In the genomic region with DNA sequence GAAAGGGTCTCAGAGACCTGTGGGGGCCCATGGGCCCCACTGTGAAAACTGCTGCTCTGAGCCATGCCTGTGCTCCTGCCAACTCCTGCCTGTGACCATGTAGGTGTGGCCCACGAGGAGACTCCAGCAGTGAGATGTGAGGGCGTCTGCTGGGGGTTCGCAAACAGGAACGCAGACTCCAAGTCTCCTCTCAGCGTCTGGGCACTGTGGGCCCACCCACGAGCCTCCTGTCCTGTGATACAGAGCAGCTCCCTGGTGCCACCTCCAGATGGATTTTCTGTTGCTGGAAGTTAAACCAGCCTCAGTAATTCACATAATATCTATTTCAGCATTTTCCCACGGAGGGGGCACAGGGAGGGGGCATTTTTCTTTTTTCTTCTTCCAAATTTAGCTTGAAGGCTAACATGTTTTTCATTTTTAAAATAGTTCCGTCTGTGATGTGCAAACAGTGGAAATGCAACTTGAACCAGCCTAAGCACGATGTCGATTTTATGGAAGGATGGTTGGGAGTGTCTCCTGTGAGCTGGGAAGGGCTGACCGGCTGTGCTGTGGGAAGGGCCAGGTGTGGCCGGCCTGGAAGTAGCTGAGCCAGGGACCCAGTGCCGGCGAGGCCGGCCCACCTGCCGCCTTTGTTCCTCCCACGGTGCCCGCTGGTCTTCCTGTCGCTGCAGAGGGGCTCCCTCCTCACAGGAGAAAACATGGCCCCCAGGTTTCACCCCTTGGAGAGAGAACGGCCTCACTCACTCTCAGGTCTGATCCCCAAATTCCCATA, we compare ENCODE assay signal across 1 cellular context.
TF ChIP-seq lines count a peak whose summit lies in the region.

No MANE protein-coding gene starts in this region.

TF ChIP-seq in HepG2, 621 proteins besides CTCF, POLR2A, EP300 and RAD21:
- TF ChIP-seq, protein P1, sequence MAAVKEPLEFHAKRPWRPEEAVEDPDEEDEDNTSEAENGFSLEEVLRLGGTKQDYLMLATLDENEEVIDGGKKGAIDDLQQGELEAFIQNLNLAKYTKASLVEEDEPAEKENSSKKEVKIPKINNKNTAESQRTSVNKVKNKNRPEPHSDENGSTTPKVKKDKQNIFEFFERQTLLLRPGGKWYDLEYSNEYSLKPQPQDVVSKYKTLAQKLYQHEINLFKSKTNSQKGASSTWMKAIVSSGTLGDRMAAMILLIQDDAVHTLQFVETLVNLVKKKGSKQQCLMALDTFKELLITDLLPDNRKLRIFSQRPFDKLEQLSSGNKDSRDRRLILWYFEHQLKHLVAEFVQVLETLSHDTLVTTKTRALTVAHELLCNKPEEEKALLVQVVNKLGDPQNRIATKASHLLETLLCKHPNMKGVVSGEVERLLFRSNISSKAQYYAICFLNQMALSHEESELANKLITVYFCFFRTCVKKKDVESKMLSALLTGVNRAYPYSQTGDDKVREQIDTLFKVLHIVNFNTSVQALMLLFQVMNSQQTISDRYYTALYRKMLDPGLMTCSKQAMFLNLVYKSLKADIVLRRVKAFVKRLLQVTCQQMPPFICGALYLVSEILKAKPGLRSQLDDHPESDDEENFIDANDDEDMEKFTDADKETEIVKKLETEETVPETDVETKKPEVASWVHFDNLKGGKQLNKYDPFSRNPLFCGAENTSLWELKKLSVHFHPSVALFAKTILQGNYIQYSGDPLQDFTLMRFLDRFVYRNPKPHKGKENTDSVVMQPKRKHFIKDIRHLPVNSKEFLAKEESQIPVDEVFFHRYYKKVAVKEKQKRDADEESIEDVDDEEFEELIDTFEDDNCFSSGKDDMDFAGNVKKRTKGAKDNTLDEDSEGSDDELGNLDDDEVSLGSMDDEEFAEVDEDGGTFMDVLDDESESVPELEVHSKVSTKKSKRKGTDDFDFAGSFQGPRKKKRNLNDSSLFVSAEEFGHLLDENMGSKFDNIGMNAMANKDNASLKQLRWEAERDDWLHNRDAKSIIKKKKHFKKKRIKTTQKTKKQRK (IDR thresholded peaks at IDR 0.05; ENCODE audit: low read length), result no peak
- no peak for TF ChIP-seq ZNF510 (CRISPR knock-in tag; IDR thresholded peaks at IDR 0.05; ENCODE audit: low read depth)
- 0 out of 2 replicates have a peak, but pooled peaks have one; percentile 19 for TF ChIP-seq HDAC1 (CRISPR knock-in tag; IDR thresholded peaks at IDR 0.05)
